Comparison of ENCODE assay signal across 1 cellular context in genomic region chr10:21334891-21335696, GRCh38.
TF ChIP-seq lines count a peak whose summit lies in the region.

No MANE protein-coding gene starts in this region.

TF ChIP-seq in A549, 52 proteins besides CTCF, POLR2A, EP300 and RAD21 (continued from another document):
- peak; percentile 77; the same call in 1 of the 2 replicates for TF ChIP-seq CHD4 (IDR thresholded peaks at IDR 0.05; ENCODE audit: borderline replicate concordance)
- TF ChIP-seq SREBF2 (IDR thresholded peaks at IDR 0.05) = no peak
- TF ChIP-seq GATA3 (IDR thresholded peaks at IDR 0.05; ENCODE audit: borderline replicate concordance) = peak; percentile 94
TF ChIP-seq in A549: peak in this region for 9.
